Comparison of ENCODE assay signal across 5 cellular contexts in the genomic region with DNA sequence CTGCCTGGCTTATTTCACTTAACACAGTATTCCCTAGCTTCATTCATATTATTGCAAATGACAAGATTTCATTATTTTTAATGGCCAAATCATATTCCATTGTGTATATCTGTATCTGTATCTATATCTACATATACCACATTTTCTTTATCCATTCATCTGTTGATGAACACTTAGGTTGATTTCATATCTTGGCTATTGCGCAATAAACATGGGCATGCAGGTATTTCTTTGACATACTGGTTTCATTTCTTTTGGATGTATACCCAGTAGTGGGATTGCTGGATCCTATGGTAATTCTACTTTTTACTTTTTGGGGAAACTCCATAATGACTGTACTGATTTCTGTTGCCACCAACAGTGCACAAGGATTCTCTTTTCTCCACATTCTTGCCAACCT.
"Had no signal": no experiment of that assay in that cellular context is flagged by ENCODE, and none has a peak within 500 bp of the region (broad histone marks: within the 10 kb centered on the region; RNA-seq: fewer than 3 reads in every experiment).

No MANE protein-coding gene starts in this region.

- DNase-seq: H7, KG1 had no signal

- ATAC-seq: GM23338 had no signal

- H3K9me3 ChIP-seq: HAP-1 had no signal

- H3K4me3 ChIP-seq: GM23338, HAP-1 had no signal

- H3K4me2 ChIP-seq: GM23338 had no signal

- FAIRE-seq: HTR-8/SVneo had no signal

- H3K36me3 ChIP-seq: HAP-1 had no signal

- H2AFZ ChIP-seq: GM23338 had no signal

- H3K4me1 ChIP-seq: HAP-1 had no signal
